In the genomic region with DNA sequence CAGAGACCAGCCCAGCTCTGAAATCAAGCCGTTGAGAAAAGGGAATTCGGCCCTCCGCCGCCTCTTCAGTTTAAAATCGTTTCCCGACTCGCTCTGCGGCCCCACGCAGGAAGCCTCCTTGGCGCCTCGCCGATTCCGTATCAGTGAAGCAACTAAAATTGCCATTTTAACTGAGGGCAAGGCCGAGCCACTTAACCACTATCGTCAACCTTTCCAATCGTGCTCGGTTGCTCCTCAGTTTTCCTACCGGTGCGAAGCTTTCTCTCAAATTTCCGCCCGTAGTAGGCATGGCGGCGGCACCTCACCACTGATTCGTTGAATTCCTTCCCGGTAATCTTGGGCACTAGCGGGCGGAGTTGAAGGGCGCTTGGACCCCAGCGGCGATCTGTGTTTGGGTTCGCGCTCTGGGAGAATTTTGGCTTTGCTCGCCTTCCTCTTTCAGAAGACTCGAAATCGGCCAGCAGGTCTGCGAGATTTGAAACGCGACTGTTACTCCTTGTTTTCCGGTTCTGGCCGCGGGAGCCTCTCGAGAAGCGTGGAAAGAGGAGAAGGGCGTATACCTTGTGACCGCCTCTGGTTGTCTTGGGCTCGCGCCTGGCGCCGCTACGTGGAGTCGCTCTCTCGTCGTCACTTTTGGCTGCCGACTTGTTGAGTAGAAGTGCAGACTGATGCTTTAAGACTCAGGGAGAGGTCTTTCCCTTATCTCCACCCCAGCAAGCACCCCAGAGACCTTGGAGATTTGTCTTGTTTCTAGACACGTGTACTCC, we compare ENCODE assay signal across 1 cellular context.
TF ChIP-seq lines count a peak whose summit lies in the region.

A gene with protein sequence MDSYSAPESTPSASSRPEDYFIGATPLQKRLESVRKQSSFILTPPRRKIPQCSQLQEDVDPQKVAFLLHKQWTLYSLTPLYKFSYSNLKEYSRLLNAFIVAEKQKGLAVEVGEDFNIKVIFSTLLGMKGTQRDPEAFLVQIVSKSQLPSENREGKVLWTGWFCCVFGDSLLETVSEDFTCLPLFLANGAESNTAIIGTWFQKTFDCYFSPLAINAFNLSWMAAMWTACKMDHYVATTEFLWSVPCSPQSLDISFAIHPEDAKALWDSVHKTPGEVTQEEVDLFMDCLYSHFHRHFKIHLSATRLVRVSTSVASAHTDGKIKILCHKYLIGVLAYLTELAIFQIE (minus strand): TSS at position 569 of the 767 bp plus-strand sequence. CDS start 13,584 bp downstream, outside the sequence.
A gene with protein sequence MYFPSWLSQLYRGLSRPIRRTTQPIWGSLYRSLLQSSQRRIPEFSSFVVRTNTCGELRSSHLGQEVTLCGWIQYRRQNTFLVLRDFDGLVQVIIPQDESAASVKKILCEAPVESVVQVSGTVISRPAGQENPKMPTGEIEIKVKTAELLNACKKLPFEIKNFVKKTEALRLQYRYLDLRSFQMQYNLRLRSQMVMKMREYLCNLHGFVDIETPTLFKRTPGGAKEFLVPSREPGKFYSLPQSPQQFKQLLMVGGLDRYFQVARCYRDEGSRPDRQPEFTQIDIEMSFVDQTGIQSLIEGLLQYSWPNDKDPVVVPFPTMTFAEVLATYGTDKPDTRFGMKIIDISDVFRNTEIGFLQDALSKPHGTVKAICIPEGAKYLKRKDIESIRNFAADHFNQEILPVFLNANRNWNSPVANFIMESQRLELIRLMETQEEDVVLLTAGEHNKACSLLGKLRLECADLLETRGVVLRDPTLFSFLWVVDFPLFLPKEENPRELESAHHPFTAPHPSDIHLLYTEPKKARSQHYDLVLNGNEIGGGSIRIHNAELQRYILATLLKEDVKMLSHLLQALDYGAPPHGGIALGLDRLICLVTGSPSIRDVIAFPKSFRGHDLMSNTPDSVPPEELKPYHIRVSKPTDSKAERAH (plus strand): TSS at position 359 of the 767 bp plus-strand sequence. CDS start 557 bp downstream, outside the sequence.

TF ChIP-seq in GM12878, 131 proteins besides CTCF, POLR2A, EP300 and RAD21 (continued from another document and continues in another):
- TF ChIP-seq, protein P1, sequence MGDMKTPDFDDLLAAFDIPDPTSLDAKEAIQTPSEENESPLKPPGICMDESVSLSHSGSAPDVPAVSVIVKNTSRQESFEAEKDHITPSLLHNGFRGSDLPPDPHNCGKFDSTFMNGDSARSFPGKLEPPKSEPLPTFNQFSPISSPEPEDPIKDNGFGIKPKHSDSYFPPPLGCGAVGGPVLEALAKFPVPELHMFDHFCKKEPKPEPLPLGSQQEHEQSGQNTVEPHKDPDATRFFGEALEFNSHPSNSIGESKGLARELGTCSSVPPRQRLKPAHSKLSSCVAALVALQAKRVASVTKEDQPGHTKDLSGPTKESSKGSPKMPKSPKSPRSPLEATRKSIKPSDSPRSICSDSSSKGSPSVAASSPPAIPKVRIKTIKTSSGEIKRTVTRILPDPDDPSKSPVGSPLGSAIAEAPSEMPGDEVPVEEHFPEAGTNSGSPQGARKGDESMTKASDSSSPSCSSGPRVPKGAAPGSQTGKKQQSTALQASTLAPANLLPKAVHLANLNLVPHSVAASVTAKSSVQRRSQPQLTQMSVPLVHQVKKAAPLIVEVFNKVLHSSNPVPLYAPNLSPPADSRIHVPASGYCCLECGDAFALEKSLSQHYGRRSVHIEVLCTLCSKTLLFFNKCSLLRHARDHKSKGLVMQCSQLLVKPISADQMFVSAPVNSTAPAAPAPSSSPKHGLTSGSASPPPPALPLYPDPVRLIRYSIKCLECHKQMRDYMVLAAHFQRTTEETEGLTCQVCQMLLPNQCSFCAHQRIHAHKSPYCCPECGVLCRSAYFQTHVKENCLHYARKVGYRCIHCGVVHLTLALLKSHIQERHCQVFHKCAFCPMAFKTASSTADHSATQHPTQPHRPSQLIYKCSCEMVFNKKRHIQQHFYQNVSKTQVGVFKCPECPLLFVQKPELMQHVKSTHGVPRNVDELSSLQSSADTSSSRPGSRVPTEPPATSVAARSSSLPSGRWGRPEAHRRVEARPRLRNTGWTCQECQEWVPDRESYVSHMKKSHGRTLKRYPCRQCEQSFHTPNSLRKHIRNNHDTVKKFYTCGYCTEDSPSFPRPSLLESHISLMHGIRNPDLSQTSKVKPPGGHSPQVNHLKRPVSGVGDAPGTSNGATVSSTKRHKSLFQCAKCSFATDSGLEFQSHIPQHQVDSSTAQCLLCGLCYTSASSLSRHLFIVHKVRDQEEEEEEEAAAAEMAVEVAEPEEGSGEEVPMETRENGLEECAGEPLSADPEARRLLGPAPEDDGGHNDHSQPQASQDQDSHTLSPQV (IDR thresholded peaks at IDR 0.05) = peak; percentile 3; the same call in 1 of the 2 replicates
- TF ChIP-seq, protein P2, sequence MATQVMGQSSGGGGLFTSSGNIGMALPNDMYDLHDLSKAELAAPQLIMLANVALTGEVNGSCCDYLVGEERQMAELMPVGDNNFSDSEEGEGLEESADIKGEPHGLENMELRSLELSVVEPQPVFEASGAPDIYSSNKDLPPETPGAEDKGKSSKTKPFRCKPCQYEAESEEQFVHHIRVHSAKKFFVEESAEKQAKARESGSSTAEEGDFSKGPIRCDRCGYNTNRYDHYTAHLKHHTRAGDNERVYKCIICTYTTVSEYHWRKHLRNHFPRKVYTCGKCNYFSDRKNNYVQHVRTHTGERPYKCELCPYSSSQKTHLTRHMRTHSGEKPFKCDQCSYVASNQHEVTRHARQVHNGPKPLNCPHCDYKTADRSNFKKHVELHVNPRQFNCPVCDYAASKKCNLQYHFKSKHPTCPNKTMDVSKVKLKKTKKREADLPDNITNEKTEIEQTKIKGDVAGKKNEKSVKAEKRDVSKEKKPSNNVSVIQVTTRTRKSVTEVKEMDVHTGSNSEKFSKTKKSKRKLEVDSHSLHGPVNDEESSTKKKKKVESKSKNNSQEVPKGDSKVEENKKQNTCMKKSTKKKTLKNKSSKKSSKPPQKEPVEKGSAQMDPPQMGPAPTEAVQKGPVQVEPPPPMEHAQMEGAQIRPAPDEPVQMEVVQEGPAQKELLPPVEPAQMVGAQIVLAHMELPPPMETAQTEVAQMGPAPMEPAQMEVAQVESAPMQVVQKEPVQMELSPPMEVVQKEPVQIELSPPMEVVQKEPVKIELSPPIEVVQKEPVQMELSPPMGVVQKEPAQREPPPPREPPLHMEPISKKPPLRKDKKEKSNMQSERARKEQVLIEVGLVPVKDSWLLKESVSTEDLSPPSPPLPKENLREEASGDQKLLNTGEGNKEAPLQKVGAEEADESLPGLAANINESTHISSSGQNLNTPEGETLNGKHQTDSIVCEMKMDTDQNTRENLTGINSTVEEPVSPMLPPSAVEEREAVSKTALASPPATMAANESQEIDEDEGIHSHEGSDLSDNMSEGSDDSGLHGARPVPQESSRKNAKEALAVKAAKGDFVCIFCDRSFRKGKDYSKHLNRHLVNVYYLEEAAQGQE (IDR thresholded peaks at IDR 0.05; ENCODE audit: low read depth, low read length) = no peak
- TF ChIP-seq POLR2AphosphoS5 (IDR thresholded peaks at IDR 0.05; ENCODE audit: low read length) (peak; percentile 91), ZNF207 (IDR thresholded peaks at IDR 0.05; ENCODE audit: borderline replicate concordance) (no peak; the same call in 1 of the 2 replicates), ZNF384 (IDR thresholded peaks at IDR 0.05; ENCODE audit: borderline replicate concordance, low read depth, low read length) (no peak), ZBED1 (IDR thresholded peaks at IDR 0.05; ENCODE audit: borderline replicate concordance) (no peak; the same call in 1 of the 2 replicates), ZNF217 (IDR thresholded peaks at IDR 0.05) (no peak), MTA3 (IDR thresholded peaks at IDR 0.05; ENCODE audit: borderline replicate concordance, low read length) (0 out of 2 replicates have a peak, but pooled peaks have one; percentile 1), RELA (IDR thresholded peaks at IDR 0.05; ENCODE audit: borderline replicate concordance, partially characterized antibody) (no peak), CEBPB (IDR thresholded peaks at IDR 0.05; ENCODE audit: borderline replicate concordance in 1 of 2, low read depth in 2 of 2, low read length in 2 of 2) (no peak), NFXL1 (IDR thresholded peaks at IDR 0.05; ENCODE audit: borderline replicate concordance) (no peak), MYC (IDR thresholded peaks at IDR 0.05; ENCODE audit: insufficient read depth, insufficient read length, insufficient replicate concordance, low read length, severe bottlenecking) (no peak), BCL11A (IDR thresholded peaks at IDR 0.05; ENCODE audit: low read depth, low read length) (peak; percentile 22; the same call in 1 of the 2 replicates), SMC3 (IDR thresholded peaks at IDR 0.05; ENCODE audit: borderline replicate concordance, low read length) (no peak), SP1 (IDR thresholded peaks at IDR 0.05; ENCODE audit: low read depth, low read length) (no peak), BACH1 (IDR thresholded peaks at IDR 0.05; ENCODE audit: borderline replicate concordance) (no peak)
- TF ChIP-seq, protein P3, sequence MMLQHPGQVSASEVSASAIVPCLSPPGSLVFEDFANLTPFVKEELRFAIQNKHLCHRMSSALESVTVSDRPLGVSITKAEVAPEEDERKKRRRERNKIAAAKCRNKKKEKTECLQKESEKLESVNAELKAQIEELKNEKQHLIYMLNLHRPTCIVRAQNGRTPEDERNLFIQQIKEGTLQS (IDR thresholded peaks at IDR 0.05; ENCODE audit: borderline replicate concordance, extremely low read depth, low read depth, low read length) = peak; percentile 65; the same call in 1 of the 2 replicates
- TF ChIP-seq, protein P4, sequence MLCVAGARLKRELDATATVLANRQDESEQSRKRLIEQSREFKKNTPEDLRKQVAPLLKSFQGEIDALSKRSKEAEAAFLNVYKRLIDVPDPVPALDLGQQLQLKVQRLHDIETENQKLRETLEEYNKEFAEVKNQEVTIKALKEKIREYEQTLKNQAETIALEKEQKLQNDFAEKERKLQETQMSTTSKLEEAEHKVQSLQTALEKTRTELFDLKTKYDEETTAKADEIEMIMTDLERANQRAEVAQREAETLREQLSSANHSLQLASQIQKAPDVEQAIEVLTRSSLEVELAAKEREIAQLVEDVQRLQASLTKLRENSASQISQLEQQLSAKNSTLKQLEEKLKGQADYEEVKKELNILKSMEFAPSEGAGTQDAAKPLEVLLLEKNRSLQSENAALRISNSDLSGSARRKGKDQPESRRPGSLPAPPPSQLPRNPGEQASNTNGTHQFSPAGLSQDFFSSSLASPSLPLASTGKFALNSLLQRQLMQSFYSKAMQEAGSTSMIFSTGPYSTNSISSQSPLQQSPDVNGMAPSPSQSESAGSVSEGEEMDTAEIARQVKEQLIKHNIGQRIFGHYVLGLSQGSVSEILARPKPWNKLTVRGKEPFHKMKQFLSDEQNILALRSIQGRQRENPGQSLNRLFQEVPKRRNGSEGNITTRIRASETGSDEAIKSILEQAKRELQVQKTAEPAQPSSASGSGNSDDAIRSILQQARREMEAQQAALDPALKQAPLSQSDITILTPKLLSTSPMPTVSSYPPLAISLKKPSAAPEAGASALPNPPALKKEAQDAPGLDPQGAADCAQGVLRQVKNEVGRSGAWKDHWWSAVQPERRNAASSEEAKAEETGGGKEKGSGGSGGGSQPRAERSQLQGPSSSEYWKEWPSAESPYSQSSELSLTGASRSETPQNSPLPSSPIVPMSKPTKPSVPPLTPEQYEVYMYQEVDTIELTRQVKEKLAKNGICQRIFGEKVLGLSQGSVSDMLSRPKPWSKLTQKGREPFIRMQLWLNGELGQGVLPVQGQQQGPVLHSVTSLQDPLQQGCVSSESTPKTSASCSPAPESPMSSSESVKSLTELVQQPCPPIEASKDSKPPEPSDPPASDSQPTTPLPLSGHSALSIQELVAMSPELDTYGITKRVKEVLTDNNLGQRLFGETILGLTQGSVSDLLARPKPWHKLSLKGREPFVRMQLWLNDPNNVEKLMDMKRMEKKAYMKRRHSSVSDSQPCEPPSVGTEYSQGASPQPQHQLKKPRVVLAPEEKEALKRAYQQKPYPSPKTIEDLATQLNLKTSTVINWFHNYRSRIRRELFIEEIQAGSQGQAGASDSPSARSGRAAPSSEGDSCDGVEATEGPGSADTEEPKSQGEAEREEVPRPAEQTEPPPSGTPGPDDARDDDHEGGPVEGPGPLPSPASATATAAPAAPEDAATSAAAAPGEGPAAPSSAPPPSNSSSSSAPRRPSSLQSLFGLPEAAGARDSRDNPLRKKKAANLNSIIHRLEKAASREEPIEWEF (IDR thresholded peaks at IDR 0.05; ENCODE audit: insufficient replicate concordance, low read depth, low read length) = no peak
- TF ChIP-seq, protein P5, sequence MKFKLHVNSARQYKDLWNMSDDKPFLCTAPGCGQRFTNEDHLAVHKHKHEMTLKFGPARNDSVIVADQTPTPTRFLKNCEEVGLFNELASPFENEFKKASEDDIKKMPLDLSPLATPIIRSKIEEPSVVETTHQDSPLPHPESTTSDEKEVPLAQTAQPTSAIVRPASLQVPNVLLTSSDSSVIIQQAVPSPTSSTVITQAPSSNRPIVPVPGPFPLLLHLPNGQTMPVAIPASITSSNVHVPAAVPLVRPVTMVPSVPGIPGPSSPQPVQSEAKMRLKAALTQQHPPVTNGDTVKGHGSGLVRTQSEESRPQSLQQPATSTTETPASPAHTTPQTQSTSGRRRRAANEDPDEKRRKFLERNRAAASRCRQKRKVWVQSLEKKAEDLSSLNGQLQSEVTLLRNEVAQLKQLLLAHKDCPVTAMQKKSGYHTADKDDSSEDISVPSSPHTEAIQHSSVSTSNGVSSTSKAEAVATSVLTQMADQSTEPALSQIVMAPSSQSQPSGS (IDR thresholded peaks at IDR 0.05; ENCODE audit: low read length) = no peak; the same call in 1 of the 2 replicates
- TF ChIP-seq, protein P6, sequence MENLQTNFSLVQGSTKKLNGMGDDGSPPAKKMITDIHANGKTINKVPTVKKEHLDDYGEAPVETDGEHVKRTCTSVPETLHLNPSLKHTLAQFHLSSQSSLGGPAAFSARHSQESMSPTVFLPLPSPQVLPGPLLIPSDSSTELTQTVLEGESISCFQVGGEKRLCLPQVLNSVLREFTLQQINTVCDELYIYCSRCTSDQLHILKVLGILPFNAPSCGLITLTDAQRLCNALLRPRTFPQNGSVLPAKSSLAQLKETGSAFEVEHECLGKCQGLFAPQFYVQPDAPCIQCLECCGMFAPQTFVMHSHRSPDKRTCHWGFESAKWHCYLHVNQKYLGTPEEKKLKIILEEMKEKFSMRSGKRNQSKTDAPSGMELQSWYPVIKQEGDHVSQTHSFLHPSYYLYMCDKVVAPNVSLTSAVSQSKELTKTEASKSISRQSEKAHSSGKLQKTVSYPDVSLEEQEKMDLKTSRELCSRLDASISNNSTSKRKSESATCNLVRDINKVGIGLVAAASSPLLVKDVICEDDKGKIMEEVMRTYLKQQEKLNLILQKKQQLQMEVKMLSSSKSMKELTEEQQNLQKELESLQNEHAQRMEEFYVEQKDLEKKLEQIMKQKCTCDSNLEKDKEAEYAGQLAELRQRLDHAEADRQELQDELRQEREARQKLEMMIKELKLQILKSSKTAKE (IDR thresholded peaks at IDR 0.05; ENCODE audit: low read depth, poor library complexity, severe bottlenecking) = peak; percentile 17
- TF ChIP-seq, protein P7, sequence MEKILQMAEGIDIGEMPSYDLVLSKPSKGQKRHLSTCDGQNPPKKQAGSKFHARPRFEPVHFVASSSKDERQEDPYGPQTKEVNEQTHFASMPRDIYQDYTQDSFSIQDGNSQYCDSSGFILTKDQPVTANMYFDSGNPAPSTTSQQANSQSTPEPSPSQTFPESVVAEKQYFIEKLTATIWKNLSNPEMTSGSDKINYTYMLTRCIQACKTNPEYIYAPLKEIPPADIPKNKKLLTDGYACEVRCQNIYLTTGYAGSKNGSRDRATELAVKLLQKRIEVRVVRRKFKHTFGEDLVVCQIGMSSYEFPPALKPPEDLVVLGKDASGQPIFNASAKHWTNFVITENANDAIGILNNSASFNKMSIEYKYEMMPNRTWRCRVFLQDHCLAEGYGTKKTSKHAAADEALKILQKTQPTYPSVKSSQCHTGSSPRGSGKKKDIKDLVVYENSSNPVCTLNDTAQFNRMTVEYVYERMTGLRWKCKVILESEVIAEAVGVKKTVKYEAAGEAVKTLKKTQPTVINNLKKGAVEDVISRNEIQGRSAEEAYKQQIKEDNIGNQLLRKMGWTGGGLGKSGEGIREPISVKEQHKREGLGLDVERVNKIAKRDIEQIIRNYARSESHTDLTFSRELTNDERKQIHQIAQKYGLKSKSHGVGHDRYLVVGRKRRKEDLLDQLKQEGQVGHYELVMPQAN (conservative IDR thresholded peaks at IDR 0.05) = peak; percentile 53
